6 cellular contexts compared by ENCODE assay signal in genomic region chr6:41500561-41500960, GRCh38.
"Had no signal": no experiment of that assay in that cellular context is flagged by ENCODE, and none has a peak within 500 bp of the region (broad histone marks: within the 10 kb centered on the region; RNA-seq: fewer than 3 reads in every experiment).

No MANE protein-coding gene starts in this region.

- H3K9me3 Mint-ChIP-seq: IgD-negative memory B cell had no signal

- H3K9ac ChIP-seq: GM23248 had no signal

- DNase-seq: GM23248, GOT3, H7 had no signal

- H2AFZ ChIP-seq: GM23248 had no signal

- H3K9me3 ChIP-seq: HAP-1 had no signal

- H3K36me3 ChIP-seq: HAP-1 had no signal

- H3K27ac Mint-ChIP-seq: IgD-negative memory B cell had no signal

- H3K36me3 Mint-ChIP-seq: IgD-negative memory B cell had no signal

- H3K27ac ChIP-seq: GM23248 had no signal

- H3K4me3 ChIP-seq: GM23248, HAP-1 had no signal

- ATAC-seq: HCT116 had no signal
